Comparison of ENCODE assay signal across 8 cellular contexts in genomic region chr12:50403001-50403440, GRCh38. TPM values are rescaled to one million over a fixed set of nuclear protein-coding genes. Genes with fewer than 3 reads are reported as not detected.
A peak's percentile ranks its signal among the peaks of the same experiment; 100 is the strongest.
DNase-seq lines count a peak whose midpoint lies in the region; ATAC-seq and TF ChIP-seq lines count a peak whose summit lies in the region.

No MANE protein-coding gene starts in this region.

- H3K79me2 ChIP-seq in ACC112 (ENCODE audit: control insufficient read depth, insufficient read depth, low read length, unreplicated experiment): peaks cover 72% of the 10 kb centered on the region

- H3K4me3 ChIP-seq in ACC112 (ENCODE audit: low read depth, low read length) (peak overlapping the region; percentile 96), HUES64 (ENCODE audit: low read length) (peak overlapping the region; percentile 96), astrocyte of the spinal cord (ENCODE audit: low read depth, low read length) (peak overlapping the region; percentile 95), mesodermal cell (ENCODE audit: extremely low read depth, insufficient read depth, low read length, poor library complexity, severe bottlenecking) (peak overlapping the region; percentile 98)

- no peak for TF ChIP-seq CTCF in astrocyte of the spinal cord (IDR thresholded peaks at IDR 0.05; ENCODE audit: low read depth, low read length)

- in situ Hi-C loops in astrocyte of the spinal cord (cut with HindIII; ENCODE audit: low sequenced_read_pairs): no loop called here

- H3K27me3 ChIP-seq in ACC112 (ENCODE audit: insufficient read depth, low read length): no peaks in the 10 kb centered on the region
- no peaks in the 10 kb centered on the region for H3K27me3 ChIP-seq in HUES64 (ENCODE audit: insufficient read depth, low read length)

- no peak for TF ChIP-seq POLR2A in erythroblast (IDR thresholded peaks at IDR 0.05; ENCODE audit: low read length)

- peak overlapping the region; percentile 79 for H3K27ac ChIP-seq in ACC112 (ENCODE audit: low read depth, low read length)
- no peak overlapping the region for H3K27ac ChIP-seq in HUES64 (ENCODE audit: low read depth, low read length)
- H3K27ac ChIP-seq in mesodermal cell (ENCODE audit: low read depth, low read length, severe bottlenecking): no peak overlapping the region

- no peak overlapping the region for H2AFZ ChIP-seq in ACC112 (ENCODE audit: low read length, unreplicated experiment)

- no peaks in the 10 kb centered on the region for H3K9me3 ChIP-seq in HUES64 (ENCODE audit: insufficient read depth, low read depth, low read length)
- no peaks in the 10 kb centered on the region for H3K9me3 ChIP-seq in mesodermal cell (ENCODE audit: control insufficient read depth, low read length)

- intact Hi-C loops in sciatic nerve (cut with DNase I): no loop called here

- H3K4me1 ChIP-seq in ACC112 (ENCODE audit: control insufficient read depth, insufficient read depth, low read length, unreplicated experiment): peaks cover 22% of the 10 kb centered on the region
- peaks cover 12% of the 10 kb centered on the region; the same call in 1 of the 2 replicates for H3K4me1 ChIP-seq in HUES64 (ENCODE audit: insufficient read depth, low read length)
- H3K4me1 ChIP-seq in mesodermal cell (ENCODE audit: control insufficient read depth, insufficient read depth, low read length, poor library complexity, severe bottlenecking): peaks cover 8% of the 10 kb centered on the region

- 73% methylated on average over 3 of the region's 3 CpGs for WGBS in HUES64
- WGBS in mesodermal cell (ENCODE audit: insufficient coverage in 2 of 2), 2 experiments: 83% methylated on average over 3 of the region's 3 CpGs; no CpG with 5 or more reads in 1 of the 2 experiments

- no peaks in the 10 kb centered on the region for H3K36me3 ChIP-seq in ACC112 (ENCODE audit: insufficient read depth, low read length)
- H3K36me3 ChIP-seq in HUES64 (ENCODE audit: insufficient read depth, low read length): peaks cover 8% of the 10 kb centered on the region
- peaks cover 7% of the 10 kb centered on the region for H3K36me3 ChIP-seq in mesodermal cell (ENCODE audit: control insufficient read depth, insufficient read depth, low read length)

- DNase-seq in astrocyte of the spinal cord (ENCODE audit: low read depth, low spot score): no peak
- DNase-seq in sciatic nerve (ENCODE audit: low spot score): no peak
- no peak for DNase-seq in COLO668 (lab: John Stamatoyannopoulos, UW; ENCODE audit: unreplicated experiment)
- no peak for DNase-seq in erythroblast (lab: John Stamatoyannopoulos, UW)

- ATAC-seq in sciatic nerve (no peak), GM19324 (IDR thresholded peaks at IDR 0.05; ENCODE audit: low FRiP score, unreplicated experiment) (no peak)

- 0 out of 2 replicates have a peak overlapping the region, but pooled peaks have one; percentile 3 for H3K9ac ChIP-seq in HUES64 (ENCODE audit: low read depth, low read length)

RNA-seq across cellular contexts. Expression of gene LARP4, which starts 2.3 kb away (rescaled TPM):
- 38.0 TPM for polyA plus RNA-seq in HUES64 (2013, experiment 1 of 2)
- 32.6 TPM for polyA plus RNA-seq in HUES64 (2013, experiment 2 of 2)
- 23.0 TPM for polyA plus RNA-seq in mesodermal cell (2013, experiment 1 of 2)
- polyA plus RNA-seq in mesodermal cell (2013, experiment 2 of 2): 25.1 TPM
- total RNA-seq in sciatic nerve: 76.5 TPM

RNA-seq across cellular contexts. Expression of gene FAM186A, which starts 6.6 kb away (rescaled TPM):
- not detected for polyA plus RNA-seq in HUES64 (2013, experiment 1 of 2)
- polyA plus RNA-seq in HUES64 (2013, experiment 2 of 2): not detected
- polyA plus RNA-seq in mesodermal cell (2013, experiment 1 of 2): not detected
- not detected for polyA plus RNA-seq in mesodermal cell (2013, experiment 2 of 2)
- total RNA-seq in sciatic nerve: not detected
